In genomic region chr16:10729649-10730048, GRCh38 we compare ENCODE assay signal across 1 cellular context.
TF ChIP-seq lines count a peak whose summit lies in the region.

No MANE protein-coding gene starts in this region.

TF ChIP-seq in GM23338, 12 proteins besides CTCF, POLR2A, EP300 and RAD21 (continued from another document):
- TF ChIP-seq EZH2 (IDR thresholded peaks at IDR 0.05; ENCODE audit: low read depth, unreplicated experiment) (no peak), POLR2AphosphoS5 (IDR thresholded peaks at IDR 0.05; ENCODE audit: low read depth) (no peak), ZNF114 (CRISPR knock-in tag; IDR thresholded peaks at IDR 0.05) (no peak), EZH2phosphoT487 (IDR thresholded peaks at IDR 0.05; ENCODE audit: unreplicated experiment) (no peak), ZNF331 (CRISPR knock-in tag; IDR thresholded peaks at IDR 0.05; ENCODE audit: low read depth) (no peak)
- TF ChIP-seq, protein P1, sequence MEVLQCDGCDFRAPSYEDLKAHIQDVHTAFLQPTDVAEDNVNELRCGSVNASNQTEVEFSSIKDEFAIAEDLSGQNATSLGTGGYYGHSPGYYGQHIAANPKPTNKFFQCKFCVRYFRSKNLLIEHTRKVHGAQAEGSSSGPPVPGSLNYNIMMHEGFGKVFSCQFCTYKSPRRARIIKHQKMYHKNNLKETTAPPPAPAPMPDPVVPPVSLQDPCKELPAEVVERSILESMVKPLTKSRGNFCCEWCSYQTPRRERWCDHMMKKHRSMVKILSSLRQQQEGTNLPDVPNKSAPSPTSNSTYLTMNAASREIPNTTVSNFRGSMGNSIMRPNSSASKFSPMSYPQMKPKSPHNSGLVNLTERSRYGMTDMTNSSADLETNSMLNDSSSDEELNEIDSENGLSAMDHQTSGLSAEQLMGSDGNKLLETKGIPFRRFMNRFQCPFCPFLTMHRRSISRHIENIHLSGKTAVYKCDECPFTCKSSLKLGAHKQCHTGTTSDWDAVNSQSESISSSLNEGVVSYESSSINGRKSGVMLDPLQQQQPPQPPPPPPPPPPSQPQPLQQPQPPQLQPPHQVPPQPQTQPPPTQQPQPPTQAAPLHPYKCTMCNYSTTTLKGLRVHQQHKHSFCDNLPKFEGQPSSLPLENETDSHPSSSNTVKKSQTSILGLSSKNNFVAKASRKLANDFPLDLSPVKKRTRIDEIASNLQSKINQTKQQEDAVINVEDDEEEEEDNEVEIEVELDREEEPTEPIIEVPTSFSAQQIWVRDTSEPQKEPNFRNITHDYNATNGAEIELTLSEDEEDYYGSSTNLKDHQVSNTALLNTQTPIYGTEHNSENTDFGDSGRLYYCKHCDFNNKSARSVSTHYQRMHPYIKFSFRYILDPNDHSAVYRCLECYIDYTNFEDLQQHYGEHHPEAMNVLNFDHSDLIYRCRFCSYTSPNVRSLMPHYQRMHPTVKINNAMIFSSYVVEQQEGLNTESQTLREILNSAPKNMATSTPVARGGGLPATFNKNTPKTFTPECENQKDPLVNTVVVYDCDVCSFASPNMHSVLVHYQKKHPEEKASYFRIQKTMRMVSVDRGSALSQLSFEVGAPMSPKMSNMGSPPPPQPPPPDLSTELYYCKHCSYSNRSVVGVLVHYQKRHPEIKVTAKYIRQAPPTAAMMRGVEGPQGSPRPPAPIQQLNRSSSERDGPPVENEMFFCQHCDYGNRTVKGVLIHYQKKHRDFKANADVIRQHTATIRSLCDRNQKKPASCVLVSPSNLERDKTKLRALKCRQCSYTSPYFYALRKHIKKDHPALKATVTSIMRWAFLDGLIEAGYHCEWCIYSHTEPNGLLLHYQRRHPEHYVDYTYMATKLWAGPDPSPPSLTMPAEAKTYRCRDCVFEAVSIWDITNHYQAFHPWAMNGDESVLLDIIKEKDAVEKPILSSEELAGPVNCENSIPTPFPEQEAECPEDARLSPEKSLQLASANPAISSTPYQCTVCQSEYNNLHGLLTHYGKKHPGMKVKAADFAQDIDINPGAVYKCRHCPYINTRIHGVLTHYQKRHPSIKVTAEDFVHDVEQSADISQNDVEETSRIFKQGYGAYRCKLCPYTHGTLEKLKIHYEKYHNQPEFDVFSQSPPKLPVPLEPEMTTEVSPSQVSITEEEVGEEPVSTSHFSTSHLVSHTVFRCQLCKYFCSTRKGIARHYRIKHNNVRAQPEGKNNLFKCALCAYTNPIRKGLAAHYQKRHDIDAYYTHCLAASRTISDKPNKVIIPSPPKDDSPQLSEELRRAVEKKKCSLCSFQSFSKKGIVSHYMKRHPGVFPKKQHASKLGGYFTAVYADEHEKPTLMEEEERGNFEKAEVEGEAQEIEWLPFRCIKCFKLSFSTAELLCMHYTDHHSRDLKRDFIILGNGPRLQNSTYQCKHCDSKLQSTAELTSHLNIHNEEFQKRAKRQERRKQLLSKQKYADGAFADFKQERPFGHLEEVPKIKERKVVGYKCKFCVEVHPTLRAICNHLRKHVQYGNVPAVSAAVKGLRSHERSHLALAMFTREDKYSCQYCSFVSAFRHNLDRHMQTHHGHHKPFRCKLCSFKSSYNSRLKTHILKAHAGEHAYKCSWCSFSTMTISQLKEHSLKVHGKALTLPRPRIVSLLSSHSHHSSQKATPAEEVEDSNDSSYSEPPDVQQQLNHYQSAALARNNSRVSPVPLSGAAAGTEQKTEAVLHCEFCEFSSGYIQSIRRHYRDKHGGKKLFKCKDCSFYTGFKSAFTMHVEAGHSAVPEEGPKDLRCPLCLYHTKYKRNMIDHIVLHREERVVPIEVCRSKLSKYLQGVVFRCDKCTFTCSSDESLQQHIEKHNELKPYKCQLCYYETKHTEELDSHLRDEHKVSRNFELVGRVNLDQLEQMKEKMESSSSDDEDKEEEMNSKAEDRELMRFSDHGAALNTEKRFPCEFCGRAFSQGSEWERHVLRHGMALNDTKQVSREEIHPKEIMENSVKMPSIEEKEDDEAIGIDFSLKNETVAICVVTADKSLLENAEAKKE (CRISPR knock-in tag; IDR thresholded peaks at IDR 0.05) = no peak
